Comparison of ENCODE assay signal across 21 cellular contexts in genomic region chr9:77516781-77517180, GRCh38.
DNase-seq lines count a peak whose midpoint lies in the region; ATAC-seq, FAIRE-seq and TF ChIP-seq lines count a peak whose summit lies in the region.
"Had no signal": no experiment of that assay in that cellular context is flagged by ENCODE, and none has a peak within 500 bp of the region (broad histone marks: within the 10 kb centered on the region; RNA-seq: fewer than 3 reads in every experiment).

No MANE protein-coding gene starts in this region.

- H3K27me3 ChIP-seq in dorsolateral prefrontal cortex, result no peaks in the 10 kb centered on the region
- no peaks in the 10 kb centered on the region for H3K27me3 ChIP-seq in CD4-positive, alpha-beta memory T cell (ENCODE audit: insufficient read depth, low read length)
- H3K27me3 ChIP-seq: BLaER1 treated with 17β-estradiol and CSF1 and Interleukin-3, amounts not matched to agents 10 nM and 100 nM had no signal

- H3K4me1 Mint-ChIP-seq in CD4-positive, alpha-beta memory T cell, result peaks cover 0 to 6% (median 4%) of the 10 kb centered on the region in 4 donors
- H3K4me1 Mint-ChIP-seq: B cell had no signal

- intact Hi-C loops in dorsolateral prefrontal cortex (cut with DNase I), result loop anchor here in 1 of 2 donors (10.0 kb wide), 1 partner anchor 52 kb away; no protein-coding TSS in a partner anchor
- intact Hi-C loops in CD4-positive, alpha-beta memory T cell (cut with micrococcal nuclease), result no loop called here

- H3K4me3 ChIP-seq in dorsolateral prefrontal cortex, result no peak overlapping the region
- no peak overlapping the region for H3K4me3 ChIP-seq in CD4-positive, alpha-beta memory T cell (ENCODE audit: low read length in 2 of 2)
- H3K4me3 ChIP-seq: BLaER1 treated with 17β-estradiol and CSF1 and Interleukin-3, amounts not matched to agents 10 nM and 100 nM; GM12878 had no signal

- H3K36me3 Mint-ChIP-seq in CD4-positive, alpha-beta memory T cell, result no peaks in the 10 kb centered on the region
- H3K36me3 Mint-ChIP-seq: CD8-positive, alpha-beta memory T cell had no signal

- H3K27me3 Mint-ChIP-seq in CD4-positive, alpha-beta memory T cell, result peaks cover 7 to 8% of the 10 kb centered on the region in 2 donors

- no peak for TF ChIP-seq CTCF in dorsolateral prefrontal cortex (IDR thresholded peaks at IDR 0.05 in 54 of 56, conservative IDR thresholded peaks at IDR 0.05 in 2 of 56; ENCODE audit: low read depth in 1 of 56, partially characterized antibody in 56 of 56)

- no peak overlapping the region for H3K4me3 Mint-ChIP-seq in CD4-positive, alpha-beta memory T cell
- H3K4me3 Mint-ChIP-seq: B cell; CD4-positive, alpha-beta T cell; CD8-positive, alpha-beta memory T cell had no signal

- CTCF ChIA-PET in CD4-positive, alpha-beta memory T cell (lab: Charles Lee; ENCODE audit: partially characterized antibody), result no interaction called here

- H3K9me3 ChIP-seq in CD4-positive, alpha-beta memory T cell (ENCODE audit: control insufficient read depth in 1 of 2, low read length in 2 of 2), result no peaks in the 10 kb centered on the region

- POLR2A ChIA-PET in CD4-positive, alpha-beta memory T cell (lab: Charles Lee; ENCODE audit: partially characterized antibody), result no interaction called here

- DNase-seq in dorsolateral prefrontal cortex (no peak), medulla oblongata (ENCODE audit: extremely low spot score) (peak; percentile 64), pons (ENCODE audit: low spot score) (peak; percentile 80), GM12892 (ENCODE audit: insufficient read length) (no peak)
- DNase-seq in CD4-positive, alpha-beta memory T cell, result no peak
- DNase-seq: 8988T; ACHN; CD4-positive, alpha-beta T cell; CD8-positive, alpha-beta memory T cell; COR-L47; DMS 273 treated with DMSO at 0.1 percent for 48 hours; DMS79 treated with DMSO at 0.1 percent for 48 hours; GF-D8 had no signal

- H3K9me3 Mint-ChIP-seq in CD4-positive, alpha-beta memory T cell, result peaks cover 0 to 4% (median 0%) of the 10 kb centered on the region in 8 donors
- H3K9me3 Mint-ChIP-seq: CD4-positive, alpha-beta T cell; CD8-positive, alpha-beta memory T cell had no signal

- no peaks in the 10 kb centered on the region for H3K36me3 ChIP-seq in CD4-positive, alpha-beta memory T cell (ENCODE audit: insufficient read depth, low read length)
- H3K36me3 ChIP-seq: BLaER1 treated with 17β-estradiol and CSF1 and Interleukin-3, amounts not matched to agents 10 nM and 100 nM had no signal

- H3K4me1 ChIP-seq in CD4-positive, alpha-beta memory T cell (ENCODE audit: insufficient read depth, low read length), result no peaks in the 10 kb centered on the region

- peak overlapping the region in 30 of 59 donors; percentile 1 to 85 (median 44) for H3K27ac ChIP-seq in dorsolateral prefrontal cortex
- H3K27ac ChIP-seq in CD4-positive, alpha-beta memory T cell (ENCODE audit: low read depth, low read length), result no peak overlapping the region
- H3K27ac ChIP-seq: BLaER1 treated with 17β-estradiol and CSF1 and Interleukin-3, amounts not matched to agents 10 nM and 100 nM; C4-2B had no signal

- H3K27ac Mint-ChIP-seq in CD4-positive, alpha-beta memory T cell, result no peak overlapping the region
- H3K27ac Mint-ChIP-seq: B cell; CD4-positive, alpha-beta T cell; CD8-positive, alpha-beta memory T cell had no signal

- ATAC-seq in HG03457 (IDR thresholded peaks at IDR 0.05; ENCODE audit: unreplicated experiment) (no peak), GM18907 (IDR thresholded peaks at IDR 0.05; ENCODE audit: unreplicated experiment) (no peak)
- ATAC-seq: GM12878 had no signal

- TF ChIP-seq POLR2A in GM12892 (IDR thresholded peaks at IDR 0.05; ENCODE audit: low read depth, low read length), result no peak

- FAIRE-seq in GM12892 (lab: Jason Lieb, UNC), result no peak
- FAIRE-seq: A204.1, G401.6, GM12878 had no signal

Comparison
In these comparisons a context has a peak if more than half of its experiments do, and no peak if none do; other contexts are left out.
1. DNase-seq: peak in medulla oblongata (single experiment) and pons (single experiment); none in dorsolateral prefrontal cortex (0 of 10), GM12892 (single experiment) and CD4-positive, alpha-beta memory T cell (0 of 5).